In genomic region chr13:74438911-74439310, GRCh38 we compare ENCODE assay signal across 18 cellular contexts.
A peak's percentile ranks its signal among the peaks of the same experiment; 100 is the strongest.
DNase-seq lines count a peak whose midpoint lies in the region; TF ChIP-seq lines count a peak whose summit lies in the region.
"Had no signal": no experiment of that assay in that cellular context is flagged by ENCODE, and none has a peak within 500 bp of the region (broad histone marks: within the 10 kb centered on the region; RNA-seq: fewer than 3 reads in every experiment).

No MANE protein-coding gene starts in this region.

- no peak for TF ChIP-seq CTCF in neural cell (IDR thresholded peaks at IDR 0.05; ENCODE audit: poor library complexity, severe bottlenecking)
- no peak for TF ChIP-seq CTCF in SK-N-SH (IDR thresholded peaks at IDR 0.05)

- H3K4me2 ChIP-seq in neural cell (ENCODE audit: low read length): no peak overlapping the region
- no peak overlapping the region for H3K4me2 ChIP-seq in SK-N-SH

- H3K9me3 ChIP-seq in neural cell (ENCODE audit: low read length) (no peaks in the 10 kb centered on the region), SK-N-SH (no peaks in the 10 kb centered on the region)
- H3K9me3 ChIP-seq: BE2C had no signal

- WGBS in SK-N-SH (ENCODE audit: low lambda C conversion rate): 57% methylated on average over 3 of the region's 3 CpGs

- H3K36me3 ChIP-seq in neural cell (ENCODE audit: insufficient read depth, low read length) (no peaks in the 10 kb centered on the region), SK-N-SH (replicated peaks in 1 of 2; ENCODE audit: control insufficient read depth in 1 of 2, insufficient read depth in 2 of 2, low read length in 1 of 2) (no peaks in the 10 kb centered on the region)
- H3K36me3 ChIP-seq: BE2C had no signal

- DNase-seq in LHCN-M2 (ENCODE audit: low read depth): peak; percentile 25
- DNase-seq in NCI-H1092 treated with DMSO at 0.1 percent for 48 hours (lab: John Stamatoyannopoulos, UW): peak; percentile 75
- DNase-seq in fibroblast of gingiva (ENCODE audit: low read depth): peak; percentile 42
- no peak for DNase-seq in SK-N-SH
- no peak for DNase-seq in DMS79 (lab: John Stamatoyannopoulos, UW)
- DNase-seq in Ammon's horn (ENCODE audit: low spot score): no peak
- DNase-seq: BE2C, Calu3, DND-41, H7, Karpas-422, NCI-H1105 treated with DMSO at 0.1 percent for 48 hours, NCI-H146, NCI-H2081, NCI-H510A, SIG-M5, T-helper 2 cell had no signal

- TF ChIP-seq RAD21 in neural cell (conservative IDR thresholded peaks at IDR 0.05) (no peak), SK-N-SH (IDR thresholded peaks at IDR 0.05; ENCODE audit: low read length) (no peak)

- H3K9me2 ChIP-seq in neural cell (ENCODE audit: insufficient read depth, low read length): no peaks in the 10 kb centered on the region
- H3K9me2 ChIP-seq in SK-N-SH: no peaks in the 10 kb centered on the region

- H3K4me3 ChIP-seq in neural cell (ENCODE audit: low read length) (no peak overlapping the region), SK-N-SH (ENCODE audit: low read depth in 2 of 2, low read length in 1 of 2) (no peak overlapping the region)

- H3K4me1 ChIP-seq in SK-N-SH (ENCODE audit: control insufficient read depth in 1 of 2, insufficient read depth in 2 of 2, low read depth in 1 of 2, low read length in 1 of 2): peaks cover 1% of the 10 kb centered on the region in 2 experiments; a peak in 3 of 4 replicates
- H3K4me1 ChIP-seq: BE2C had no signal

- no peak overlapping the region for H2AFZ ChIP-seq in neural cell (ENCODE audit: low read depth, low read length)
- no peak overlapping the region for H2AFZ ChIP-seq in SK-N-SH (ENCODE audit: low read depth)

- no peaks in the 10 kb centered on the region for H4K20me1 ChIP-seq in neural cell (ENCODE audit: insufficient read depth)
- H4K20me1 ChIP-seq in SK-N-SH (ENCODE audit: insufficient read depth): no peaks in the 10 kb centered on the region

- H3K79me2 ChIP-seq in neural cell (replicated peaks; ENCODE audit: insufficient read depth, low read length) (no peaks in the 10 kb centered on the region), SK-N-SH (ENCODE audit: insufficient read depth) (no peaks in the 10 kb centered on the region)

- H3K27ac ChIP-seq in neural cell (ENCODE audit: low read length): no peak overlapping the region
- no peak overlapping the region for H3K27ac ChIP-seq in SK-N-SH (ENCODE audit: low read depth in 2 of 2, low read length in 1 of 2)

- H3K27me3 ChIP-seq in neural cell (ENCODE audit: insufficient read depth, low read depth, low read length) (no peaks in the 10 kb centered on the region), SK-N-SH (ENCODE audit: insufficient read depth) (no peaks in the 10 kb centered on the region)
- H3K27me3 ChIP-seq: BE2C had no signal

- POLR2A ChIA-PET in SK-N-SH (lab: Yijun Ruan, JAX): no interaction called here

- H3K9ac ChIP-seq in neural cell (ENCODE audit: low read length) (no peak overlapping the region), SK-N-SH (no peak overlapping the region)

- CTCF ChIA-PET in SK-N-SH (lab: Yijun Ruan, JAX): no interaction called here

- TF ChIP-seq EP300 in neural cell (conservative IDR thresholded peaks at IDR 0.05; ENCODE audit: poor library complexity, severe bottlenecking) (peak; percentile 22), SK-N-SH (IDR thresholded peaks at IDR 0.05; ENCODE audit: borderline replicate concordance in 1 of 2, low read depth in 1 of 2, low read length in 1 of 2) (no peak)

- no peaks in the 10 kb centered on the region for H3F3A ChIP-seq in neural cell (ENCODE audit: insufficient read depth, low read length, poor library complexity, severe bottlenecking)
- H3F3A ChIP-seq in SK-N-SH (replicated peaks; ENCODE audit: insufficient read depth): peaks cover 9% of the 10 kb centered on the region

TF ChIP-seq in neural cell, 6 proteins besides CTCF, POLR2A, EP300 and RAD21:
- TF ChIP-seq EZH2 (IDR thresholded peaks at IDR 0.05; ENCODE audit: borderline replicate concordance, insufficient read depth, low read length, poor library complexity, severe bottlenecking) (no peak), SMC3 (conservative IDR thresholded peaks at IDR 0.05; ENCODE audit: poor library complexity) (no peak), REST (IDR thresholded peaks at IDR 0.05; ENCODE audit: borderline replicate concordance) (no peak), MXI1 (conservative IDR thresholded peaks at IDR 0.05; ENCODE audit: poor library complexity, severe bottlenecking) (no peak)

TF ChIP-seq in SK-N-SH, 30 proteins besides CTCF, POLR2A, EP300 and RAD21:
- TF ChIP-seq MEF2A (IDR thresholded peaks at IDR 0.05; ENCODE audit: borderline replicate concordance, low read depth) (no peak), RFX5 (IDR thresholded peaks at IDR 0.05; ENCODE audit: low read length) (no peak), MXI1 (IDR thresholded peaks at IDR 0.05; ENCODE audit: low read depth, low read length) (no peak), PBX3 (IDR thresholded peaks at IDR 0.05) (no peak)
TF ChIP-seq in SK-N-SH: peak in this region for 0.

Comparison
In these comparisons a context has a peak if more than half of its experiments do, and no peak if none do; other contexts are left out.
1. DNase-seq: peak in LHCN-M2 (single experiment), NCI-H1092 treated with DMSO at 0.1 percent for 48 hours (single experiment) and fibroblast of gingiva (single experiment); none in SK-N-SH (single experiment), DMS79 (single experiment) and Ammon's horn (single experiment).